ENCODE assay signal across 13 cellular contexts in genomic region chr12:3313066-3313465, GRCh38.
DNase-seq lines count a peak whose midpoint lies in the region; ATAC-seq, FAIRE-seq and TF ChIP-seq lines count a peak whose summit lies in the region.
"Had no signal": no experiment of that assay in that cellular context is flagged by ENCODE, and none has a peak within 500 bp of the region (broad histone marks: within the 10 kb centered on the region; RNA-seq: fewer than 3 reads in every experiment).

No MANE protein-coding gene starts in this region.

- no peak overlapping the region for H3K56ac ChIP-seq in H1 (replicated peaks; ENCODE audit: insufficient read length, low read depth, low read length)

- H4K20me1 ChIP-seq in H1 (replicated peaks in 1 of 2; ENCODE audit: control insufficient read depth in 1 of 2, insufficient read depth in 2 of 2, low read length in 2 of 2): no peaks in the 10 kb centered on the region

- no peak for FAIRE-seq in H1 (lab: Jason Lieb, UNC)
- no peak for FAIRE-seq in GM12892 (lab: Jason Lieb, UNC)

- no peak for TF ChIP-seq POLR2A in H1 (IDR thresholded peaks at IDR 0.05; ENCODE audit: control extremely low read depth in 1 of 2, low read depth in 2 of 2, low read length in 2 of 2)
- TF ChIP-seq POLR2A in GM12892 (IDR thresholded peaks at IDR 0.05; ENCODE audit: low read depth, low read length): no peak

- no peak overlapping the region for H3K4me3 ChIP-seq in H1 (ENCODE audit: extremely low read depth in 1 of 4, insufficient read depth in 2 of 4, low read depth in 3 of 4, low read length in 4 of 4)
- H3K4me3 ChIP-seq: skin epidermis, upper lobe of left lung had no signal

- TF ChIP-seq CTCF in H1 (IDR thresholded peaks at IDR 0.05; ENCODE audit: control extremely low read depth in 1 of 3, insufficient read depth in 1 of 3, low read depth in 1 of 3, low read length in 3 of 3): no peak

- H3K18ac ChIP-seq in H1 (ENCODE audit: extremely low read depth, low read length): no peak overlapping the region

- no peak overlapping the region for H3K27ac ChIP-seq in H1 (ENCODE audit: low read depth, low read length)
- H3K27ac ChIP-seq: 22Rv1, skin epidermis, upper lobe of left lung had no signal

- H3K4ac ChIP-seq in H1 (replicated peaks; ENCODE audit: insufficient read length, low read depth, low read length): no peak overlapping the region

- H3K9ac ChIP-seq in H1 (replicated peaks in 1 of 4; ENCODE audit: extremely low read depth in 1 of 4, low read depth in 3 of 4, low read length in 3 of 4): no peak overlapping the region

- no peak overlapping the region for H2AFZ ChIP-seq in H1 (ENCODE audit: low read length)

- no peak for ATAC-seq in HG02970 (IDR thresholded peaks at IDR 0.05; ENCODE audit: low FRiP score, unreplicated experiment)
- ATAC-seq in GM19467 (IDR thresholded peaks at IDR 0.05; ENCODE audit: unreplicated experiment): no peak

- no peak for TF ChIP-seq EP300 in H1 (IDR thresholded peaks at IDR 0.05; ENCODE audit: borderline replicate concordance in 1 of 2, low read depth in 2 of 2, low read length in 2 of 2)

- H4K5ac ChIP-seq in H1 (ENCODE audit: insufficient read length, low read depth, low read length): no peak overlapping the region

- H2BK15ac ChIP-seq in H1 (ENCODE audit: low read length): no peak overlapping the region

- H3K9me3 ChIP-seq in H1 (ENCODE audit: insufficient read depth in 2 of 2, low read depth in 1 of 2, low read length in 1 of 2): no peaks in the 10 kb centered on the region
- H3K9me3 ChIP-seq: upper lobe of left lung had no signal

- no peaks in the 10 kb centered on the region for H3K36me3 ChIP-seq in H1 (ENCODE audit: control insufficient read depth in 2 of 4, insufficient read depth in 4 of 4, low read length in 3 of 4)
- H3K36me3 ChIP-seq: upper lobe of left lung had no signal

- H3K23ac ChIP-seq in H1 (ENCODE audit: insufficient read length): no peak overlapping the region

- no peak overlapping the region for H2BK120ac ChIP-seq in H1 (replicated peaks; ENCODE audit: low read depth, low read length)

- H4K91ac ChIP-seq in H1 (replicated peaks; ENCODE audit: insufficient read length, low read length): no peak overlapping the region

- DNase-seq in NCI-H2029 (lab: John Stamatoyannopoulos, UW) (peak; percentile 38), NCI-H2029 treated with DMSO at 0.1 percent for 48 hours (lab: John Stamatoyannopoulos, UW) (no peak), M059J (ENCODE audit: low read depth) (peak; percentile 78), H1 (ENCODE audit: low read depth in 1 of 2, low spot score in 2 of 2) (no peak), putamen (ENCODE audit: low spot score) (peak; percentile 84), GM12892 (ENCODE audit: insufficient read length) (no peak)
- DNase-seq: cortex of kidney, natural killer cell, upper lobe of left lung had no signal

- no peak overlapping the region for H2BK20ac ChIP-seq in H1 (ENCODE audit: low read length)

- CTCF ChIA-PET in H1 (lab: Charles Lee; ENCODE audit: partially characterized antibody): interaction anchor here (0.6 to 13.4 kb wide), 54 partner anchors 9 to 491 kb away, joined by 3 to 216 read pairs (median 6); no protein-coding TSS in a partner anchor

- H3K4me1 ChIP-seq in H1 (replicated peaks in 1 of 4; ENCODE audit: control insufficient read depth in 3 of 4, insufficient read depth in 4 of 4, low read length in 3 of 4): peaks cover 0 to 5% (median 0%) of the 10 kb centered on the region in 4 experiments; a peak in 2 of 7 replicates

- no peaks in the 10 kb centered on the region for H3K79me1 ChIP-seq in H1 (ENCODE audit: low read depth, low read length)

- no peaks in the 10 kb centered on the region for H3K23me2 ChIP-seq in H1 (ENCODE audit: low read depth, low read length)

- no peak for TF ChIP-seq RAD21 in H1 (IDR thresholded peaks at IDR 0.05 in 1 of 2, conservative IDR thresholded peaks at IDR 0.05 in 1 of 2; ENCODE audit: low read depth in 2 of 2, low read length in 2 of 2)

- no peak overlapping the region for H3K4me2 ChIP-seq in H1 (ENCODE audit: insufficient read depth in 1 of 2, low read depth in 2 of 2, low read length in 2 of 2)

- peak overlapping the region; percentile 32; the same call in 1 of the 2 replicates for H2AK5ac ChIP-seq in H1 (ENCODE audit: low read depth, low read length)

- POLR2A ChIA-PET in H1 (lab: Charles Lee; ENCODE audit: partially characterized antibody): interaction anchor here (0.6 kb wide), 1 partner anchor 338 kb away, joined by 3 read pairs; no protein-coding TSS in a partner anchor

- H3K79me2 ChIP-seq in H1 (ENCODE audit: control insufficient read depth in 1 of 2, insufficient read depth in 2 of 2, low read length in 2 of 2): no peaks in the 10 kb centered on the region

- no peak overlapping the region for H4K8ac ChIP-seq in H1 (ENCODE audit: extremely low read depth, insufficient read depth, low read length)

- no peak overlapping the region for H2BK5ac ChIP-seq in H1 (ENCODE audit: low read depth, low read length)

- H2BK12ac ChIP-seq in H1 (ENCODE audit: low read depth, low read length): no peak overlapping the region

- WGBS in H1 (ENCODE audit: extremely low coverage in 1 of 2, insufficient coverage in 1 of 2, insufficient read length in 1 of 2, insufficient replicate concordance in 2 of 2, low coverage in 1 of 2, low lambda C conversion rate in 2 of 2, missing lambda C conversion rate in 1 of 2), 2 experiments: 89% methylated on average over 13 of the region's 13 CpGs; no CpG with 5 or more reads in 1 of the 2 experiments

- no peaks in the 10 kb centered on the region; a peak in 2 of 7 replicates for H3K27me3 ChIP-seq in H1 (replicated peaks in 1 of 4; ENCODE audit: control insufficient read depth in 3 of 4, extremely low read depth in 1 of 4, insufficient read depth in 3 of 4, low read length in 3 of 4)
- H3K27me3 ChIP-seq: upper lobe of left lung had no signal

- no peak overlapping the region for H3K14ac ChIP-seq in H1 (ENCODE audit: insufficient read length)

TF ChIP-seq in H1, 55 proteins besides CTCF, POLR2A, EP300 and RAD21:
- TF ChIP-seq BACH1 (IDR thresholded peaks at IDR 0.05; ENCODE audit: low read length): no peak
- no peak for TF ChIP-seq RXRA (IDR thresholded peaks at IDR 0.05; ENCODE audit: insufficient read depth, low read depth, low read length)
- TF ChIP-seq, protein P1, sequence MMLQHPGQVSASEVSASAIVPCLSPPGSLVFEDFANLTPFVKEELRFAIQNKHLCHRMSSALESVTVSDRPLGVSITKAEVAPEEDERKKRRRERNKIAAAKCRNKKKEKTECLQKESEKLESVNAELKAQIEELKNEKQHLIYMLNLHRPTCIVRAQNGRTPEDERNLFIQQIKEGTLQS (IDR thresholded peaks at IDR 0.05; ENCODE audit: insufficient read depth, low read depth, low read length): no peak
- TF ChIP-seq SIN3A (conservative IDR thresholded peaks at IDR 0.05 in 1 of 2, IDR thresholded peaks at IDR 0.05 in 1 of 2; ENCODE audit: low read depth in 1 of 2, low read length in 2 of 2): no peak
- no peak for TF ChIP-seq MAFK (IDR thresholded peaks at IDR 0.05; ENCODE audit: low read depth, low read length)
- TF ChIP-seq SP1 (IDR thresholded peaks at IDR 0.05; ENCODE audit: low read depth, low read length): no peak
- TF ChIP-seq RFX5 (IDR thresholded peaks at IDR 0.05; ENCODE audit: borderline replicate concordance, low read depth, low read length): no peak
- no peak for TF ChIP-seq SAP30 (IDR thresholded peaks at IDR 0.05; ENCODE audit: insufficient read depth, insufficient replicate concordance, low read length)

Comparison
In these comparisons a context has a peak if more than half of its experiments do, and no peak if none do; other contexts are left out.
1. DNase-seq: peak in NCI-H2029 (single experiment), M059J (single experiment) and putamen (single experiment); none in NCI-H2029 treated with DMSO at 0.1 percent for 48 hours (single experiment), H1 (0 of 2) and GM12892 (single experiment).